22 cellular contexts compared by ENCODE assay signal in the genomic region with DNA sequence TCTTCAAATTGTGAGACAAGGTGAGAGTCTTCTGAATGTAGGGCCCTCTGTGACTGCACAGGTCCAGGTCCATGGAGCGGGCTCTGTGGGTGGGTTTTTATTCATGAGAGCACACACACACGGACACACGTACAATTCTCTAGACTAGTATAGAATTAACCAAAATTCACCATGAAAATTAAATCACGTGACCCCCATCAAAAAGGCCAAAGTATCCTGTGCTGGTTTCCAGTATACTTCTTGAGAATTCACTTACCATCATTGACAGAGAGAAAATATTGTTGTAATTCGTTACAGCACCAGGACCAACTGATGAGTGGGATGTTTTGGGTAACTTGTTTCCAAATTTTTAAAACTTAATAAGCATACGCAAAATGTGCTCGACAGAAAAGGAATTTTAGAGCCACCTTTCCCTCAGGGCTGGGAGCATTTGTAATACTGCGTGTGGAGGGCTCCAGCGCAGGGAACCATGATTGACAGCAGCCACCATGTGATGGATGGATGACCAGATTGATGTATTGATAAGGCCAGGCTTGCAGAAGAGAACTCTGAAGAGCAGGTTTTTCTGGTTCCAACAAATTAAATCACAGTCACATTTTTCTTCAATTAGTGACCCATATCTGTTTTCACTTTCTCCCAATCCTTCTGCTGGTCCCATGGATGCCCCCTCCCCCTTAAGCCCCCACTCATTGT. TPM values are rescaled to one million over a fixed set of nuclear protein-coding genes. Genes with fewer than 3 reads are reported as not detected.
"Had no signal": no experiment of that assay in that cellular context is flagged by ENCODE, and none has a peak within 500 bp of the region (broad histone marks: within the 10 kb centered on the region; RNA-seq: fewer than 3 reads in every experiment).

No MANE protein-coding gene starts in this region.

- H3K9me3 Mint-ChIP-seq: activated naive CD8-positive, alpha-beta T cell treated with anti-CD3 and anti-CD28 coated beads, Interleukin-2, amount 50 U/mL, for 24 hours; activated T-helper 1 cell treated with anti-CD3 and anti-CD28 coated beads, Interleukin-12 subunit alpha, Interleukin-12 subunit beta, Interleukin-2, Interleukin-4 antibody, amounts not matched to agents 30 ng/mL and 10 ng/mL and 1 ng/mL, durations not matched to agents 14 hours and 24 hours and 36 hours; stimulated activated effector memory CD8-positive, alpha-beta T cell treated with anti-CD3 and anti-CD28 coated beads, Interleukin-12 subunit alpha, Interleukin-12 subunit beta, amount 100 ng/mL, for 72 hours had no signal

- H3K27ac ChIP-seq: dorsolateral prefrontal cortex, neutrophil, WERI-Rb-1 had no signal

- ATAC-seq: activated CD8-positive, alpha-beta T cell treated with anti-CD3 and anti-CD28 coated beads, Interleukin-2, amount 10 ng/mL, durations not matched to agents 7 days and 5 days; activated naive CD8-positive, alpha-beta T cell treated with anti-CD3 and anti-CD28 coated beads, Interleukin-2, amount 50 U/mL, for 24 hours; right cardiac atrium; stimulated activated effector memory CD8-positive, alpha-beta T cell treated with anti-CD3 and anti-CD28 coated beads, Interleukin-12 subunit alpha, Interleukin-12 subunit beta, amount 100 ng/mL, for 72 hours had no signal

- H3K36me3 Mint-ChIP-seq: stimulated activated effector memory CD8-positive, alpha-beta T cell treated with anti-CD3 and anti-CD28 coated beads, Interleukin-12 subunit alpha, Interleukin-12 subunit beta, amount 100 ng/mL, for 72 hours had no signal

- H3K27ac Mint-ChIP-seq: activated CD8-positive, alpha-beta T cell treated with anti-CD3 and anti-CD28 coated beads, Interleukin-2, amount 10 ng/mL, durations not matched to agents 7 days and 5 days; activated naive CD8-positive, alpha-beta T cell treated with anti-CD3 and anti-CD28 coated beads, Interleukin-2, amount 50 U/mL, for 24 hours; activated T-helper 1 cell treated with anti-CD3 and anti-CD28 coated beads, Interleukin-12 subunit alpha, Interleukin-12 subunit beta, Interleukin-2, Interleukin-4 antibody, amounts not matched to agents 30 ng/mL and 10 ng/mL and 1 ng/mL, durations not matched to agents 14 hours and 24 hours and 36 hours; stimulated activated effector memory CD8-positive, alpha-beta T cell treated with anti-CD3 and anti-CD28 coated beads, Interleukin-12 subunit alpha, Interleukin-12 subunit beta, amount 100 ng/mL, for 72 hours had no signal

- H3K9me3 ChIP-seq: ascending aorta, neutrophil, transverse colon had no signal

- H3K4me3 Mint-ChIP-seq: activated CD8-positive, alpha-beta T cell treated with anti-CD3 and anti-CD28 coated beads, Interleukin-2, amount 10 ng/mL, durations not matched to agents 7 days and 5 days; activated naive CD8-positive, alpha-beta T cell treated with anti-CD3 and anti-CD28 coated beads, Interleukin-2, amount 50 U/mL, for 24 hours; activated T-helper 1 cell treated with anti-CD3 and anti-CD28 coated beads, Interleukin-12 subunit alpha, Interleukin-12 subunit beta, Interleukin-2, Interleukin-4 antibody, amounts not matched to agents 30 ng/mL and 10 ng/mL and 1 ng/mL, durations not matched to agents 14 hours and 24 hours and 36 hours; stimulated activated effector memory CD8-positive, alpha-beta T cell treated with anti-CD3 and anti-CD28 coated beads, Interleukin-12 subunit alpha, Interleukin-12 subunit beta, amount 100 ng/mL, for 72 hours had no signal

- H3K36me3 ChIP-seq: ascending aorta, neutrophil, transverse colon, WERI-Rb-1 had no signal

- H3K27me3 ChIP-seq: ascending aorta, neutrophil, transverse colon had no signal

- H3K4me3 ChIP-seq: ascending aorta, dorsolateral prefrontal cortex had no signal

- H3K4me1 Mint-ChIP-seq: stimulated activated effector memory CD8-positive, alpha-beta T cell treated with anti-CD3 and anti-CD28 coated beads, Interleukin-12 subunit alpha, Interleukin-12 subunit beta, amount 100 ng/mL, for 72 hours had no signal

- DNase-seq: activated CD4-positive, alpha-beta T cell treated with anti-CD3 and anti-CD28 coated beads for 4 hours; activated CD8-positive, alpha-beta memory T cell treated with anti-CD3 and anti-CD28 coated beads, Interleukin-2, amount 50 U/mL, for 48 hours; activated CD8-positive, alpha-beta T cell treated with anti-CD3 and anti-CD28 coated beads, Interleukin-2, amount 10 ng/mL, durations not matched to agents 7 days and 5 days; activated naive CD4-positive, alpha-beta T cell; activated naive CD8-positive, alpha-beta T cell treated with anti-CD3 and anti-CD28 coated beads, Interleukin-2, amount 50 U/mL, for 24 hours; dorsolateral prefrontal cortex; hypothalamus; kidney glomerular epithelial cell; midbrain; posterior cingulate gyrus; right cardiac atrium; small intestine; substantia nigra; transverse colon; WERI-Rb-1 had no signal

RNA-seq across cellular contexts. Expression of a gene that starts 14.9 kb away (rescaled TPM):
- total RNA-seq: activated CD8-positive, alpha-beta T cell treated with anti-CD3 and anti-CD28 coated beads, Interleukin-2, amount 10 ng/mL, durations not matched to agents 7 days and 5 days; activated T-helper 1 cell treated with anti-CD3 and anti-CD28 coated beads, Interleukin-12 subunit alpha, Interleukin-12 subunit beta, Interleukin-2, Interleukin-4 antibody, amounts not matched to agents 30 ng/mL and 10 ng/mL and 1 ng/mL, durations not matched to agents 14 hours and 24 hours and 36 hours; ascending aorta; bronchial epithelial cell; chondrocyte; lower leg skin; right cardiac atrium; transverse colon had no signal

RNA-seq across cellular contexts. Expression of a gene that starts 18.0 kb away (rescaled TPM):
- total RNA-seq: activated CD8-positive, alpha-beta T cell treated with anti-CD3 and anti-CD28 coated beads, Interleukin-2, amount 10 ng/mL, durations not matched to agents 7 days and 5 days; activated T-helper 1 cell treated with anti-CD3 and anti-CD28 coated beads, Interleukin-12 subunit alpha, Interleukin-12 subunit beta, Interleukin-2, Interleukin-4 antibody, amounts not matched to agents 30 ng/mL and 10 ng/mL and 1 ng/mL, durations not matched to agents 14 hours and 24 hours and 36 hours; ascending aorta; chondrocyte had no signal
